25 cellular contexts compared by ENCODE assay signal in genomic region chr10:74557098-74557497, GRCh38.
"Had no signal": no experiment of that assay in that cellular context is flagged by ENCODE, and none has a peak within 500 bp of the region (broad histone marks: within the 10 kb centered on the region; RNA-seq: fewer than 3 reads in every experiment).

No MANE protein-coding gene starts in this region.

- H3K4me3 ChIP-seq: heart right ventricle, hepatocyte, left lung, lower lobe of right lung, ovary, right atrium auricular region, right lobe of liver, smooth muscle cell, tibial nerve, upper lobe of left lung had no signal

- H3K4me3 Mint-ChIP-seq: natural killer cell; nephron progenitor cell; stimulated activated memory B cell treated with anti-CD40 and anti-IgM and Interleukin-4, amounts not matched to agents 10 μg/mL and 1 μg/mL and 100 μg/mL, for 72 hours; stimulated activated naive CD8-positive, alpha-beta T cell treated with anti-CD3 and anti-CD28 coated beads, Interleukin-15, amount 100 ng/mL, for 72 hours had no signal

- DNase-seq: heart right ventricle; left colon; left lung; lower lobe of right lung; mammary epithelial cell; mesenchymal stem cell; natural killer cell; nephron progenitor cell; ovary; right lobe of liver; stimulated activated CD4-positive, alpha-beta T cell treated with anti-CD3 and anti-CD28 coated beads, Interleukin-1b, Interleukin-23, amount 100 ng/mL, for 48 hours; stimulated activated CD4-positive, alpha-beta T cell treated with anti-CD3 and anti-CD28 coated beads, Interleukin-2, amount 100 ng/mL, for 48 hours; stimulated activated CD4-positive, alpha-beta T cell treated with anti-CD3 and anti-CD28 coated beads, Interleukin-4, amount 100 ng/mL, for 4 hours; stimulated activated CD8-positive, alpha-beta memory T cell treated with anti-CD3 and anti-CD28 coated beads, Interleukin-4, amount 100 ng/mL, for 48 hours; stimulated activated naive CD4-positive, alpha-beta T cell treated with Interleukin-2 at 50 U/mL for 16 hours; stimulated activated naive CD8-positive, alpha-beta T cell treated with anti-CD3 and anti-CD28 coated beads, Interleukin-15, amount 100 ng/mL, for 72 hours; substantia nigra; upper lobe of left lung had no signal

- H3K4me1 Mint-ChIP-seq: natural killer cell; nephron progenitor cell; stimulated activated memory B cell treated with anti-CD40 and anti-IgM and Interleukin-4, amounts not matched to agents 10 μg/mL and 1 μg/mL and 100 μg/mL, for 72 hours had no signal

- H3K4me2 ChIP-seq: hepatocyte, smooth muscle cell had no signal

- H3K27me3 Mint-ChIP-seq: progenitor cell of endocrine pancreas; stimulated activated memory B cell treated with anti-CD40 and anti-IgM and Interleukin-4, amounts not matched to agents 10 μg/mL and 1 μg/mL and 100 μg/mL, for 72 hours; stimulated activated naive CD8-positive, alpha-beta T cell treated with anti-CD3 and anti-CD28 coated beads, Interleukin-15, amount 100 ng/mL, for 72 hours had no signal

- H3K79me2 ChIP-seq: hepatocyte had no signal

- H3K27ac ChIP-seq: heart right ventricle, hepatocyte, left lung, lower lobe of right lung, ovary, right atrium auricular region, right lobe of liver, tibial nerve, upper lobe of left lung had no signal

- H3K27ac Mint-ChIP-seq: natural killer cell; nephron progenitor cell; stimulated activated memory B cell treated with anti-CD40 and anti-IgM and Interleukin-4, amounts not matched to agents 10 μg/mL and 1 μg/mL and 100 μg/mL, for 72 hours; stimulated activated naive CD8-positive, alpha-beta T cell treated with anti-CD3 and anti-CD28 coated beads, Interleukin-15, amount 100 ng/mL, for 72 hours had no signal

- H3K36me3 Mint-ChIP-seq: natural killer cell had no signal

- H3K36me3 ChIP-seq: left lung, ovary, right atrium auricular region, upper lobe of left lung had no signal

- H3K9me3 ChIP-seq: heart right ventricle, left lung, lower lobe of right lung, ovary, right atrium auricular region, right lobe of liver, tibial nerve, upper lobe of left lung had no signal

- H3K27me3 ChIP-seq: heart right ventricle, hepatocyte, left lung, ovary, right atrium auricular region, right lobe of liver, tibial nerve, upper lobe of left lung had no signal

- H2AFZ ChIP-seq: hepatocyte had no signal

- FAIRE-seq: keratinocyte had no signal

- H3K9me3 Mint-ChIP-seq: natural killer cell; stimulated activated memory B cell treated with anti-CD40 and anti-IgM and Interleukin-4, amounts not matched to agents 10 μg/mL and 1 μg/mL and 100 μg/mL, for 72 hours had no signal
